ENCODE assay signal across 8 cellular contexts in genomic region chr5:116038817-116039216, GRCh38. TPM values are rescaled to one million over a fixed set of nuclear protein-coding genes. Genes with fewer than 3 reads are reported as not detected.
DNase-seq lines count a peak whose midpoint lies in the region; ATAC-seq, FAIRE-seq and TF ChIP-seq lines count a peak whose summit lies in the region.

No MANE protein-coding gene starts in this region.

- H3K36me3 ChIP-seq in GM12878 (ENCODE audit: control insufficient read depth in 2 of 2, insufficient read depth in 2 of 2, low read length in 1 of 2) (no peaks in the 10 kb centered on the region), GM23248 (ENCODE audit: low read depth) (no peaks in the 10 kb centered on the region)

- no peak overlapping the region for H3K9ac ChIP-seq in GM12878 (ENCODE audit: control insufficient read depth, insufficient read depth, low read length)
- no peak overlapping the region for H3K9ac ChIP-seq in GM23248

- BruUV-seq in GM12878 (replicated peaks; lab: Mats Ljungman, UMichigan): no TSS peak

- RAD21 ChIA-PET in GM12878 (lab: Charles Lee; ENCODE audit: unreplicated experiment): no interaction called here

- TF ChIP-seq EP300 in GM12878 (IDR thresholded peaks at IDR 0.05; ENCODE audit: borderline replicate concordance in 1 of 2, control insufficient read depth in 1 of 2, low read depth in 2 of 2, low read length in 2 of 2): no peak

- no peak for TF ChIP-seq RAD21 in GM12878 (IDR thresholded peaks at IDR 0.05; ENCODE audit: insufficient read depth, low read depth, low read length)

- POLR2A ChIA-PET in GM12878 (lab: Charles Lee): no interaction called here

- H3K9me2 ChIP-seq in GM23248 (ENCODE audit: insufficient read depth): no peaks in the 10 kb centered on the region

- H3K9me3 ChIP-seq in GM12878 (replicated peaks; ENCODE audit: control insufficient read depth, insufficient read depth, low read length): no peaks in the 10 kb centered on the region
- no peaks in the 10 kb centered on the region for H3K9me3 ChIP-seq in GM23248 (ENCODE audit: low read depth)

- H4K20me1 ChIP-seq in GM12878 (ENCODE audit: control insufficient read depth, insufficient read depth) (no peaks in the 10 kb centered on the region), GM23248 (ENCODE audit: insufficient read depth) (no peaks in the 10 kb centered on the region)

- intact Hi-C loops in GM12878 (cut with micrococcal nuclease; ENCODE audit: unreplicated experiment): no loop called here
- intact Hi-C loops in posterior vena cava (cut with DNase I): loop anchor here in 1 of 2 donors (2.0 kb wide), 1 partner anchor 52 kb away; no protein-coding TSS in a partner anchor

- no peak for TF ChIP-seq CTCF in GM12878 (IDR thresholded peaks at IDR 0.05 in 2 of 3, conservative IDR thresholded peaks at IDR 0.05 in 1 of 3; ENCODE audit: control insufficient read depth in 2 of 3, extremely low read depth in 1 of 3, insufficient read depth in 1 of 3, low read depth in 3 of 3, low read length in 3 of 3)

- H3K27ac ChIP-seq in GM12878 (ENCODE audit: control insufficient read depth, insufficient read depth): no peak overlapping the region
- H3K27ac ChIP-seq in GM23248: no peak overlapping the region

- 2% methylated on average over 3 of the region's 3 CpGs for WGBS in GM12878 (ENCODE audit: insufficient coverage, insufficient replicate concordance, low lambda C conversion rate, missing lambda C conversion rate)
- WGBS in GM23248 (ENCODE audit: low coverage in 1 of 2, low lambda C conversion rate in 2 of 2, missing lambda C conversion rate in 2 of 2), 2 experiments: 83 to 90% methylated on average over 3 of the region's 3 CpGs

- H3K4me1 ChIP-seq in GM12878 (ENCODE audit: control insufficient read depth, insufficient read depth, low read length) (no peaks in the 10 kb centered on the region), GM23248 (ENCODE audit: insufficient read depth) (no peaks in the 10 kb centered on the region)

- in situ Hi-C loops in GM12878 (cut with MboI): no loop called here
- in situ Hi-C loops in GM23248 (cut with MboI): no loop called here

- no peak overlapping the region for H3K4me3 ChIP-seq in GM12878
- H3K4me3 ChIP-seq in GM23248: no peak overlapping the region

- peak overlapping the region; percentile 6 for H2AFZ ChIP-seq in GM12878 (ENCODE audit: control insufficient read depth, low read depth, low read length)
- H2AFZ ChIP-seq in GM23248: no peak overlapping the region

- H3K27me3 ChIP-seq in GM12878 (replicated peaks in 1 of 2; ENCODE audit: control insufficient read depth in 2 of 2, insufficient read depth in 2 of 2, low read length in 1 of 2) (no peaks in the 10 kb centered on the region; a peak in 1 of 4 replicates), GM23248 (replicated peaks; ENCODE audit: insufficient read depth) (no peaks in the 10 kb centered on the region)

- H3K79me2 ChIP-seq in GM12878 (ENCODE audit: control insufficient read depth, insufficient read depth, low read length) (no peaks in the 10 kb centered on the region), GM23248 (ENCODE audit: insufficient read depth) (no peaks in the 10 kb centered on the region)

- ATAC-seq in GM18499 (IDR thresholded peaks at IDR 0.05; ENCODE audit: insufficient read depth, unreplicated experiment): peak; percentile 84
- peak; percentile 81 for ATAC-seq in GM21447 (IDR thresholded peaks at IDR 0.05; ENCODE audit: unreplicated experiment)
- peak; percentile 89 for ATAC-seq in HG03457 (IDR thresholded peaks at IDR 0.05; ENCODE audit: unreplicated experiment)
- peak; percentile 87 for ATAC-seq in GM12878

- no peak for FAIRE-seq in GM12878 (lab: Jason Lieb, UNC)

- H3F3A ChIP-seq in GM23248 (ENCODE audit: insufficient read depth): peaks cover 3% of the 10 kb centered on the region; the same call in 1 of the 2 replicates

- CTCF ChIA-PET in GM12878 (lab: Yijun Ruan, JAX): interaction anchor here (0.9 to 1.5 kb wide), 3 partner anchors 30 to 401 kb away, joined by 3 read pairs; no protein-coding TSS in a partner anchor

- SMC1A ChIA-PET in GM12878 (lab: Charles Lee; ENCODE audit: uncharacterized antibody, unreplicated experiment): interaction anchor here (0.6 to 1.3 kb wide), 5 partner anchors 36 to 403 kb away, joined by 3 read pairs; no protein-coding TSS in a partner anchor

- no peak for TF ChIP-seq POLR2A in GM12878 (IDR thresholded peaks at IDR 0.05; ENCODE audit: low read depth, low read length)

- H3K4me2 ChIP-seq in GM12878 (ENCODE audit: control insufficient read depth, insufficient read depth) (0 out of 2 replicates have a peak overlapping the region, but pooled peaks have one; percentile 11), GM23248 (ENCODE audit: unreplicated experiment) (no peak overlapping the region)

- no peak for DNase-seq in GM12878 (ENCODE audit: low read depth, low spot score)
- no peak for DNase-seq in effector CD4-positive, alpha-beta T cell
- no peak for DNase-seq in GM23248
- DNase-seq in posterior vena cava (ENCODE audit: low spot score): no peak
- no peak for DNase-seq in SW 1271 (lab: John Stamatoyannopoulos, UW)

TF ChIP-seq in GM12878, 131 proteins besides CTCF, POLR2A, EP300 and RAD21:
- TF ChIP-seq LARP7 (IDR thresholded peaks at IDR 0.05): 0 out of 2 replicates have a peak, but pooled peaks have one; percentile 27
- TF ChIP-seq SPI1 (IDR thresholded peaks at IDR 0.05; ENCODE audit: borderline replicate concordance, insufficient read depth, low read depth, low read length): peak; percentile 71; the same call in 1 of the 2 replicates
- TF ChIP-seq MTA2 (IDR thresholded peaks at IDR 0.05; ENCODE audit: low read depth): peak; percentile 50
- TF ChIP-seq DPF2 (IDR thresholded peaks at IDR 0.05): peak; percentile 27; the same call in 1 of the 2 replicates
- TF ChIP-seq MEF2B (IDR thresholded peaks at IDR 0.05; ENCODE audit: partially characterized antibody, poor library complexity, severe bottlenecking): peak; percentile 83
- TF ChIP-seq RUNX3 (IDR thresholded peaks at IDR 0.05; ENCODE audit: low read length): peak; percentile 34; the same call in 1 of the 2 replicates
- no peak for TF ChIP-seq CBX3 (IDR thresholded peaks at IDR 0.05; ENCODE audit: borderline replicate concordance, low read depth)
- 0 out of 4 replicates have a peak, but pooled peaks of 1 of the 2 experiments have one; percentile 21 for TF ChIP-seq IKZF2 (IDR thresholded peaks at IDR 0.05)
- 0 out of 2 replicates have a peak, but pooled peaks have one; percentile 18 for TF ChIP-seq IKZF1 (conservative IDR thresholded peaks at IDR 0.05)
- TF ChIP-seq FOS (IDR thresholded peaks at IDR 0.05; ENCODE audit: borderline replicate concordance, extremely low read depth, insufficient read length): no peak

RNA-seq across cellular contexts. Expression of gene ARL14EPL, which starts 6.5 kb away (rescaled TPM):
- not detected in 2 replicates for total RNA-seq in GM12878 (2013; cell fraction: nucleolus; rRNA removed)
- total RNA-seq in GM12878 (2014; rRNA removed) (not detected in 2 replicates), GM12878 (2014; rRNA removed; fragmentation: Illumina TruSeq; extraction: Trizol) (not detected in 2 replicates), GM12878 (2021) (not detected in 2 replicates), posterior vena cava (not detected)
- polyA plus RNA-seq in GM12878 (2011; ENCODE audit: low read depth): not detected
- polyA plus RNA-seq in GM12878 (2011; rRNA removed) (0.08 and 0.09 TPM in 2 replicates), GM12878 (2014; fragmentation: Illumina TruSeq; extraction: Trizol) (not detected in 2 replicates), GM12878 (2014; fragmentation: Nextera tagmentation; extraction: Ambion mirVana) (not detected), GM12878 (2014; rRNA removed) (not detected in 2 replicates), GM12878 (2016; fragmentation: Nextera tagmentation; extraction: Ambion mirVana) (not detected), GM23248 (2016; fragmentation: Nextera tagmentation; extraction: Ambion mirVana) (not detected in 2 replicates)
- 0.13 TPM in 1 of 2 replicates, not detected in the other for polyA plus RNA-seq in GM12878 (2011; cell fraction: cytosol; rRNA removed)
- not detected in 2 replicates for polyA plus RNA-seq in GM12878 (2011; cell fraction: nucleus; rRNA removed)
- polyA plus RNA-seq in GM12878 (2012): not detected in 2 replicates
- polyA minus RNA-seq in GM12878 (2011; rRNA and poly(A)+ RNA removed): not detected in 2 replicates
- polyA minus RNA-seq in GM12878 (2011; cell fraction: cytosol; rRNA and poly(A)+ RNA removed): not detected in 2 replicates
- not detected in 2 replicates for polyA minus RNA-seq in GM12878 (2011; cell fraction: nucleus; rRNA and poly(A)+ RNA removed)
- total RNA-seq in GM23248 (2014; rRNA removed; shearing (Covaris generic)): not detected in 2 replicates

RNA-seq across cellular contexts. Expression of gene COMMD10, which starts 46.0 kb away (rescaled TPM):
- 134 and 157 TPM in 2 replicates for total RNA-seq in GM12878 (2013; cell fraction: nucleolus; rRNA removed)
- total RNA-seq in GM12878 (2014; rRNA removed) (26.0 and 32.3 TPM in 2 replicates), GM12878 (2014; rRNA removed; fragmentation: Illumina TruSeq; extraction: Trizol) (22.7 and 23.3 TPM in 2 replicates), GM12878 (2021) (17.0 and 19.6 TPM in 2 replicates), posterior vena cava (10 to 100 TPM; 34.4 to 35.9 TPM)
- 9.7 TPM for polyA plus RNA-seq in GM12878 (2011; ENCODE audit: low read depth)
- polyA plus RNA-seq in GM12878 (2011; rRNA removed) (30.1 and 45.6 TPM in 2 replicates), GM12878 (2014; fragmentation: Illumina TruSeq; extraction: Trizol) (23.7 and 31.0 TPM in 2 replicates), GM12878 (2014; fragmentation: Nextera tagmentation; extraction: Ambion mirVana) (10 to 100 TPM; 57.7 to 98.7 TPM), GM12878 (2014; rRNA removed) (15.4 and 19.8 TPM in 2 replicates), GM12878 (2016; fragmentation: Nextera tagmentation; extraction: Ambion mirVana) (10 to 100 TPM; 37.4 to 37.8 TPM), GM23248 (2016; fragmentation: Nextera tagmentation; extraction: Ambion mirVana) (38.3 and 38.9 TPM in 2 replicates)
- 9.2 and 12.1 TPM in 2 replicates for polyA plus RNA-seq in GM12878 (2011; cell fraction: cytosol; rRNA removed)
- polyA plus RNA-seq in GM12878 (2011; cell fraction: nucleus; rRNA removed): 26.8 and 33.9 TPM in 2 replicates
- 13.2 and 16.9 TPM in 2 replicates for polyA plus RNA-seq in GM12878 (2012)
- polyA minus RNA-seq in GM12878 (2011; rRNA and poly(A)+ RNA removed): 34.3 and 35.2 TPM in 2 replicates
- polyA minus RNA-seq in GM12878 (2011; cell fraction: cytosol; rRNA and poly(A)+ RNA removed): 11.4 and 12.2 TPM in 2 replicates
- polyA minus RNA-seq in GM12878 (2011; cell fraction: nucleus; rRNA and poly(A)+ RNA removed): 48.8 and 72.3 TPM in 2 replicates
- total RNA-seq in GM23248 (2014; rRNA removed; shearing (Covaris generic)): 26.0 and 26.9 TPM in 2 replicates
